In genomic region chr22:50665738-50666137, GRCh38 we compare ENCODE assay signal across 25 cellular contexts. TPM values are rescaled to one million over a fixed set of nuclear protein-coding genes. Genes with fewer than 3 reads are reported as not detected.
"Had no signal": no experiment of that assay in that cellular context is flagged by ENCODE, and none has a peak within 500 bp of the region (broad histone marks: within the 10 kb centered on the region; RNA-seq: fewer than 3 reads in every experiment).

No MANE protein-coding gene starts in this region.

- H3K27ac Mint-ChIP-seq: activated naive CD8-positive, alpha-beta T cell; activated T-cell treated with anti-CD3 and anti-CD28 coated beads, Interleukin-2, amount 50 U/mL, for 24 hours; activated T-helper 17 cell treated with anti-CD3 and anti-CD28 coated beads, Interleukin-2, amount 50 U/mL, for 72 hours; natural killer cell treated with Interleukin-12 subunit alpha and Interleukin-12 subunit beta and Interleukin-15 and Interleukin-18, amount 100 ng/mL, for 72 hours; stimulated activated naive CD8-positive, alpha-beta T cell treated with anti-CD3 and anti-CD28 coated beads, Interleukin-15, Interleukin-2, amounts not matched to agents 100 ng/mL and 50 ng/mL, for 24 hours; WTC11 had no signal

- H3K27me3 ChIP-seq: breast epithelium, ovary, right atrium auricular region, thyroid gland had no signal

- ATAC-seq: activated T-helper 17 cell treated with anti-CD3 and anti-CD28 coated beads, Interleukin-2, amount 50 U/mL, for 72 hours; natural killer cell treated with Interleukin-12 subunit alpha and Interleukin-12 subunit beta and Interleukin-15 and Interleukin-18, amount 100 ng/mL, for 72 hours; psoas muscle; WTC11 had no signal

- H3K4me3 Mint-ChIP-seq: activated naive CD8-positive, alpha-beta T cell; activated T-cell treated with anti-CD3 and anti-CD28 coated beads, Interleukin-2, amount 50 U/mL, for 24 hours; activated T-helper 17 cell treated with anti-CD3 and anti-CD28 coated beads, Interleukin-2, amount 50 U/mL, for 72 hours; natural killer cell treated with Interleukin-12 subunit alpha and Interleukin-12 subunit beta and Interleukin-15 and Interleukin-18, amount 100 ng/mL, for 72 hours; stimulated activated naive CD8-positive, alpha-beta T cell treated with anti-CD3 and anti-CD28 coated beads, Interleukin-15, Interleukin-2, amounts not matched to agents 100 ng/mL and 50 ng/mL, for 24 hours; WTC11 had no signal

- H3K4me1 ChIP-seq: adrenal gland, breast epithelium, psoas muscle had no signal

- H3K27ac ChIP-seq: adrenal gland, breast epithelium, coronary artery, esophagus muscularis mucosa, left ventricle myocardium inferior, neutrophil, ovary, psoas muscle, right atrium auricular region, thyroid gland had no signal

- DNase-seq: activated CD8-positive, alpha-beta memory T cell treated with anti-CD3 and anti-CD28 coated beads for 24 hours; activated CD8-positive, alpha-beta memory T cell treated with anti-CD3 and anti-CD28 coated beads, Interleukin-2, amount 50 U/mL, for 4 hours; activated T-cell treated with anti-CD3 and anti-CD28 coated beads, Interleukin-2, amount 50 U/mL, for 24 hours; adrenal gland; cerebellar nuclear complex; glutamatergic neuron; hippocampal formation; left ventricle myocardium inferior; midbrain; ovary; psoas muscle; stimulated activated CD4-positive, alpha-beta T cell treated with anti-CD3 and anti-CD28 coated beads, Interleukin-12 subunit alpha, Interleukin-12 subunit beta, amount 100 ng/mL, for 4 hours; stimulated activated CD4-positive, alpha-beta T cell treated with anti-CD3 and anti-CD28 coated beads, Interleukin-4, amount 100 ng/mL, for 4 hours; substantia nigra; thyroid gland had no signal

- H3K36me3 ChIP-seq: adrenal gland, breast epithelium, esophagus muscularis mucosa, left ventricle myocardium inferior, neutrophil, ovary, right atrium auricular region, thyroid gland had no signal

- H3K36me3 Mint-ChIP-seq: activated naive CD8-positive, alpha-beta T cell; natural killer cell treated with Interleukin-12 subunit alpha and Interleukin-12 subunit beta and Interleukin-15 and Interleukin-18, amount 100 ng/mL, for 72 hours; WTC11 had no signal

- H3K9me3 Mint-ChIP-seq: activated T-cell treated with anti-CD3 and anti-CD28 coated beads, Interleukin-2, amount 50 U/mL, for 24 hours; activated T-helper 17 cell treated with anti-CD3 and anti-CD28 coated beads, Interleukin-2, amount 50 U/mL, for 72 hours; natural killer cell treated with Interleukin-12 subunit alpha and Interleukin-12 subunit beta and Interleukin-15 and Interleukin-18, amount 100 ng/mL, for 72 hours; stimulated activated naive CD8-positive, alpha-beta T cell treated with anti-CD3 and anti-CD28 coated beads, Interleukin-15, Interleukin-2, amounts not matched to agents 100 ng/mL and 50 ng/mL, for 24 hours; WTC11 had no signal

- H3K4me3 ChIP-seq: adrenal gland, breast epithelium, coronary artery, esophagus muscularis mucosa, left ventricle myocardium inferior, ovary, psoas muscle, right atrium auricular region, thyroid gland had no signal

- H3K9me3 ChIP-seq: adrenal gland, breast epithelium, esophagus muscularis mucosa, left ventricle myocardium inferior, neutrophil, ovary, psoas muscle, right atrium auricular region, thyroid gland had no signal

- H3K4me1 Mint-ChIP-seq: activated T-helper 17 cell treated with anti-CD3 and anti-CD28 coated beads, Interleukin-2, amount 50 U/mL, for 72 hours; WTC11 had no signal

RNA-seq across cellular contexts. Expression of gene SHANK3, which starts 6.9 kb away (rescaled TPM):
- total RNA-seq: natural killer cell treated with Interleukin-12 subunit alpha and Interleukin-12 subunit beta and Interleukin-15 and Interleukin-18, amount 100 ng/mL, for 72 hours had no signal
